18 cellular contexts compared by ENCODE assay signal in genomic region chr9:36479086-36479485, GRCh38.
DNase-seq lines count a peak whose midpoint lies in the region; ATAC-seq and TF ChIP-seq lines count a peak whose summit lies in the region.
"Had no signal": no experiment of that assay in that cellular context is flagged by ENCODE, and none has a peak within 500 bp of the region (broad histone marks: within the 10 kb centered on the region; RNA-seq: fewer than 3 reads in every experiment).

No MANE protein-coding gene starts in this region.

- H3K36me3 Mint-ChIP-seq in activated naive CD8-positive, alpha-beta T cell, result no peaks in the 10 kb centered on the region
- peaks cover 5% of the 10 kb centered on the region for H3K36me3 Mint-ChIP-seq in activated naive CD8-positive, alpha-beta T cell treated with anti-CD3 and anti-CD28 coated beads for 36 hours
- H3K36me3 Mint-ChIP-seq: immature natural killer cell, mesothelial cell of epicardium had no signal

- no peak overlapping the region for H3K4me3 ChIP-seq in spleen
- H3K4me3 ChIP-seq: pancreas, thoracic aorta had no signal

- no peak overlapping the region for H3K4me3 Mint-ChIP-seq in activated naive CD8-positive, alpha-beta T cell
- H3K4me3 Mint-ChIP-seq in activated naive CD8-positive, alpha-beta T cell treated with anti-CD3 and anti-CD28 coated beads for 36 hours, result no peak overlapping the region
- H3K4me3 Mint-ChIP-seq: activated CD4-positive, alpha-beta T cell treated with anti-CD3 and anti-CD28 coated beads, Interleukin-2, amount 10 ng/mL, durations not matched to agents 7 days and 5 days; immature natural killer cell; mesothelial cell of epicardium had no signal

- no peaks in the 10 kb centered on the region for H3K27me3 Mint-ChIP-seq in activated naive CD8-positive, alpha-beta T cell
- H3K27me3 Mint-ChIP-seq in activated naive CD8-positive, alpha-beta T cell treated with anti-CD3 and anti-CD28 coated beads for 36 hours, result no peaks in the 10 kb centered on the region
- H3K27me3 Mint-ChIP-seq: activated CD4-positive, alpha-beta T cell treated with anti-CD3 and anti-CD28 coated beads, Interleukin-2, amount 10 ng/mL, durations not matched to agents 7 days and 5 days had no signal

- no peaks in the 10 kb centered on the region for H3K9me3 Mint-ChIP-seq in activated naive CD8-positive, alpha-beta T cell (ENCODE audit: low read depth)
- no peaks in the 10 kb centered on the region for H3K9me3 Mint-ChIP-seq in activated naive CD8-positive, alpha-beta T cell treated with anti-CD3 and anti-CD28 coated beads for 36 hours
- H3K9me3 Mint-ChIP-seq: activated CD4-positive, alpha-beta T cell treated with anti-CD3 and anti-CD28 coated beads, Interleukin-2, amount 10 ng/mL, durations not matched to agents 7 days and 5 days; activated T-helper 2 cell treated with anti-CD3 and anti-CD28 coated beads, Interferon-gamma antibody, Interleukin-2, Interleukin-4, amounts not matched to agents 10 μg/mL and 5 μg/mL and 100 μg/mL, durations not matched to agents 14 hours and 24 hours and 36 hours; immature natural killer cell; mesothelial cell of epicardium had no signal

- no peaks in the 10 kb centered on the region for H3K27me3 ChIP-seq in spleen (replicated peaks in 1 of 7)
- H3K27me3 ChIP-seq: pancreas had no signal

- ATAC-seq in HG03520 (IDR thresholded peaks at IDR 0.05; ENCODE audit: unreplicated experiment) (no peak), GM21576 (IDR thresholded peaks at IDR 0.05; ENCODE audit: unreplicated experiment) (no peak)
- ATAC-seq: pancreas had no signal

- no peak for TF ChIP-seq CTCF in spleen (IDR thresholded peaks at IDR 0.05 in 8 of 11, conservative IDR thresholded peaks at IDR 0.05 in 3 of 11)

- H3K4me1 Mint-ChIP-seq in activated naive CD8-positive, alpha-beta T cell (ENCODE audit: low read depth), result peaks cover 33% of the 10 kb centered on the region
- peaks cover 20% of the 10 kb centered on the region for H3K4me1 Mint-ChIP-seq in activated naive CD8-positive, alpha-beta T cell treated with anti-CD3 and anti-CD28 coated beads for 36 hours

- intact Hi-C loops in head of caudate nucleus (cut with DNase I) (no loop called here), spleen (cut with DNase I; ENCODE audit: low total_unique reads) (no loop called here)

- H3K27ac ChIP-seq in spleen, result peak overlapping the region in 1 of 8 donors; percentile 38
- H3K27ac ChIP-seq: pancreas, thoracic aorta had no signal

- peaks cover 9 to 59% (median 31%) of the 10 kb centered on the region in 6 donors for H3K4me1 ChIP-seq in spleen

- H3K27ac Mint-ChIP-seq in activated naive CD8-positive, alpha-beta T cell, result peak overlapping the region; percentile 22
- no peak overlapping the region for H3K27ac Mint-ChIP-seq in activated naive CD8-positive, alpha-beta T cell treated with anti-CD3 and anti-CD28 coated beads for 36 hours
- H3K27ac Mint-ChIP-seq: activated CD4-positive, alpha-beta T cell treated with anti-CD3 and anti-CD28 coated beads, Interleukin-2, amount 10 ng/mL, durations not matched to agents 7 days and 5 days; activated T-helper 2 cell treated with anti-CD3 and anti-CD28 coated beads, Interferon-gamma antibody, Interleukin-2, Interleukin-4, amounts not matched to agents 10 μg/mL and 5 μg/mL and 100 μg/mL, durations not matched to agents 14 hours and 24 hours and 36 hours; mesothelial cell of epicardium had no signal

- H3K9me3 ChIP-seq in spleen, result no peaks in the 10 kb centered on the region
- H3K9me3 ChIP-seq: pancreas, thoracic aorta had no signal

- 77 to 83% (median 80%) methylated on average over 4 of the region's 4 CpGs for WGBS in spleen, 5 donors

- peaks cover 0 to 31% (median 0%) of the 10 kb centered on the region in 6 donors for H3K36me3 ChIP-seq in spleen
- H3K36me3 ChIP-seq: pancreas, thoracic aorta had no signal

- TF ChIP-seq POLR2A in spleen (IDR thresholded peaks at IDR 0.05), result no peak

- DNase-seq in activated naive CD8-positive, alpha-beta T cell treated with anti-CD3 and anti-CD28 coated beads for 36 hours, result no peak
- peak; percentile 34 for DNase-seq in RPMI7951 (ENCODE audit: low read depth)
- peak in 39 of 42 donors; percentile 8 to 79 (median 42) for DNase-seq in head of caudate nucleus
- DNase-seq in superior temporal gyrus (ENCODE audit: extremely low spot score), result peak; percentile 65
- DNase-seq in spleen, result no peak
- DNase-seq: activated CD4-positive, alpha-beta T cell treated with anti-CD3 and anti-CD28 coated beads, Interleukin-2, amount 10 ng/mL, durations not matched to agents 7 days and 5 days; DND-41; effector CD4-positive, alpha-beta T cell; immature natural killer cell; NCI-H510A; pancreas; T-helper 9 cell had no signal

Comparison
In these comparisons a context has a peak if more than half of its experiments do, and no peak if none do; other contexts are left out.
1. DNase-seq: peak in RPMI7951 (single experiment), head of caudate nucleus (39 of 42) and superior temporal gyrus (single experiment); none in activated naive CD8-positive, alpha-beta T cell treated with anti-CD3 and anti-CD28 coated beads for 36 hours (single experiment) and spleen (single experiment).